In genomic region chr19:50204081-50204428, GRCh38 we compare ENCODE assay signal across 1 cellular context.
TF ChIP-seq lines count a peak whose summit lies in the region.

No MANE protein-coding gene starts in this region.

TF ChIP-seq in GM23338, 12 proteins besides CTCF, POLR2A, EP300 and RAD21 (continued from another document):
- TF ChIP-seq, protein P1, sequence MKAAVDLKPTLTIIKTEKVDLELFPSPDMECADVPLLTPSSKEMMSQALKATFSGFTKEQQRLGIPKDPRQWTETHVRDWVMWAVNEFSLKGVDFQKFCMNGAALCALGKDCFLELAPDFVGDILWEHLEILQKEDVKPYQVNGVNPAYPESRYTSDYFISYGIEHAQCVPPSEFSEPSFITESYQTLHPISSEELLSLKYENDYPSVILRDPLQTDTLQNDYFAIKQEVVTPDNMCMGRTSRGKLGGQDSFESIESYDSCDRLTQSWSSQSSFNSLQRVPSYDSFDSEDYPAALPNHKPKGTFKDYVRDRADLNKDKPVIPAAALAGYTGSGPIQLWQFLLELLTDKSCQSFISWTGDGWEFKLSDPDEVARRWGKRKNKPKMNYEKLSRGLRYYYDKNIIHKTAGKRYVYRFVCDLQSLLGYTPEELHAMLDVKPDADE (IDR thresholded peaks at IDR 0.05) = no peak
- TF ChIP-seq ZNF331 (CRISPR knock-in tag; IDR thresholded peaks at IDR 0.05; ENCODE audit: low read depth) = no peak
